14 cellular contexts compared by ENCODE assay signal in genomic region chr2:200757414-200757813, GRCh38. TPM values are rescaled to one million over a fixed set of nuclear protein-coding genes. Genes with fewer than 3 reads are reported as not detected.
DNase-seq lines count a peak whose midpoint lies in the region; ATAC-seq and TF ChIP-seq lines count a peak whose summit lies in the region.
"Had no signal": no experiment of that assay in that cellular context is flagged by ENCODE, and none has a peak within 500 bp of the region (broad histone marks: within the 10 kb centered on the region; RNA-seq: fewer than 3 reads in every experiment).

No MANE protein-coding gene starts in this region.

- H2AFZ ChIP-seq in mammary epithelial cell (ENCODE audit: low read depth, low read length) (peak overlapping the region; percentile 41), smooth muscle cell (ENCODE audit: low read depth) (peak overlapping the region; percentile 63)
- H2AFZ ChIP-seq: parathyroid adenoma had no signal

- peaks cover 29% of the 10 kb centered on the region for H3K27me3 Mint-ChIP-seq in activated T-helper 17 cell treated with anti-CD3 and anti-CD28 coated beads, Interleukin-2, amount 50 U/mL, for 72 hours
- H3K27me3 Mint-ChIP-seq: stimulated activated naive CD8-positive, alpha-beta T cell treated with anti-CD3 and anti-CD28 coated beads, Interleukin-15, amount 100 ng/mL, for 72 hours had no signal

- no peaks in the 10 kb centered on the region for H3K79me2 ChIP-seq in mammary epithelial cell (ENCODE audit: insufficient read depth, low read length)
- no peaks in the 10 kb centered on the region for H3K79me2 ChIP-seq in smooth muscle cell (ENCODE audit: low read depth)
- H3K79me2 ChIP-seq: parathyroid adenoma had no signal

- H3K27ac ChIP-seq in mammary epithelial cell (ENCODE audit: insufficient read depth, low read depth, low read length), result peak overlapping the region; percentile 58
- peak overlapping the region; percentile 80 for H3K27ac ChIP-seq in smooth muscle cell (ENCODE audit: low read depth)
- H3K27ac ChIP-seq: parathyroid adenoma, vagina had no signal

- H3K4me1 ChIP-seq in mammary epithelial cell (ENCODE audit: insufficient read depth, low read length) (peaks cover 49% of the 10 kb centered on the region), smooth muscle cell (ENCODE audit: low read depth) (peaks cover 13% of the 10 kb centered on the region)
- H3K4me1 ChIP-seq: parathyroid adenoma, vagina had no signal

- no peak for TF ChIP-seq CTCF in mammary epithelial cell (conservative IDR thresholded peaks at IDR 0.05 in 1 of 2, IDR thresholded peaks at IDR 0.05 in 1 of 2; ENCODE audit: extremely low read depth in 1 of 2, insufficient read depth in 1 of 2, low read depth in 1 of 2, low read length in 2 of 2)
- TF ChIP-seq CTCF in smooth muscle cell (IDR thresholded peaks at IDR 0.05; ENCODE audit: borderline replicate concordance, insufficient read depth, poor library complexity, severe bottlenecking), result no peak

- H3K9ac ChIP-seq in mammary epithelial cell (ENCODE audit: insufficient read depth, low read length) (no peak overlapping the region), smooth muscle cell (ENCODE audit: low read depth) (peak overlapping the region; percentile 33)
- H3K9ac ChIP-seq: parathyroid adenoma had no signal

- 42% methylated on average over 4 of the region's 4 CpGs for WGBS in mammary epithelial cell (ENCODE audit: low coverage, missing lambda C conversion rate)
- WGBS in smooth muscle cell (ENCODE audit: low lambda C conversion rate), result 38% methylated on average over 4 of the region's 4 CpGs

- intact Hi-C loops in mammary epithelial cell (cut with micrococcal nuclease), result loop anchor here (1.0 kb wide), 2 partner anchors 8 to 55 kb away; no protein-coding TSS in a partner anchor
- intact Hi-C loops in left ventricle myocardium superior (cut with micrococcal nuclease), result no loop called here

- CTCF ChIA-PET in mammary epithelial cell (lab: Charles Lee; ENCODE audit: low non-redundant PET), result no interaction called here

- H3K36me3 ChIP-seq in mammary epithelial cell (ENCODE audit: insufficient read depth, low read length), result no peaks in the 10 kb centered on the region
- H3K36me3 ChIP-seq in smooth muscle cell (ENCODE audit: low read depth), result no peaks in the 10 kb centered on the region
- H3K36me3 ChIP-seq: vagina had no signal

- H3K4me2 ChIP-seq in mammary epithelial cell (ENCODE audit: insufficient read depth, low read depth, low read length) (peak overlapping the region; percentile 32), smooth muscle cell (peak overlapping the region; percentile 67)

- peak; percentile 7 for ATAC-seq in GM19043 (IDR thresholded peaks at IDR 0.05; ENCODE audit: low read depth, unreplicated experiment)
- peak; percentile 25 for ATAC-seq in HG03432 (IDR thresholded peaks at IDR 0.05; ENCODE audit: unreplicated experiment)
- no peak for ATAC-seq in activated T-helper 17 cell treated with anti-CD3 and anti-CD28 coated beads, Interleukin-2, amount 50 U/mL, for 72 hours (replicated peaks)
- no peak for ATAC-seq in left ventricle myocardium superior
- ATAC-seq: stimulated activated naive CD8-positive, alpha-beta T cell treated with anti-CD3 and anti-CD28 coated beads, Interleukin-15, amount 100 ng/mL, for 72 hours had no signal

- no peaks in the 10 kb centered on the region for H3K9me3 Mint-ChIP-seq in activated T-helper 17 cell treated with anti-CD3 and anti-CD28 coated beads, Interleukin-2, amount 50 U/mL, for 72 hours
- H3K9me3 Mint-ChIP-seq: stimulated activated naive CD8-positive, alpha-beta T cell treated with anti-CD3 and anti-CD28 coated beads, Interleukin-15, amount 100 ng/mL, for 72 hours had no signal

- H3K27ac Mint-ChIP-seq in activated T-helper 17 cell treated with anti-CD3 and anti-CD28 coated beads, Interleukin-2, amount 50 U/mL, for 72 hours, result no peak overlapping the region
- H3K27ac Mint-ChIP-seq: stimulated activated naive CD8-positive, alpha-beta T cell treated with anti-CD3 and anti-CD28 coated beads, Interleukin-15, amount 100 ng/mL, for 72 hours had no signal

- in situ Hi-C loops in mammary epithelial cell (cut with MboI; ENCODE audit: low sequenced_read_pairs in 2 of 2), result no loop called here

- H3K4me3 ChIP-seq in mammary epithelial cell (replicated peaks in 1 of 3; ENCODE audit: insufficient read depth in 1 of 3, low read depth in 2 of 3, low read length in 3 of 3), result no peak overlapping the region
- H3K4me3 ChIP-seq in smooth muscle cell, result no peak overlapping the region
- H3K4me3 ChIP-seq: vagina had no signal

- H3K4me3 Mint-ChIP-seq in activated T-helper 17 cell treated with anti-CD3 and anti-CD28 coated beads, Interleukin-2, amount 50 U/mL, for 72 hours, result no peak overlapping the region
- H3K4me3 Mint-ChIP-seq: stimulated activated naive CD8-positive, alpha-beta T cell treated with anti-CD3 and anti-CD28 coated beads, Interleukin-15, amount 100 ng/mL, for 72 hours had no signal

- no peaks in the 10 kb centered on the region for H3K4me1 Mint-ChIP-seq in activated T-helper 17 cell treated with anti-CD3 and anti-CD28 coated beads, Interleukin-2, amount 50 U/mL, for 72 hours

- no peaks in the 10 kb centered on the region for H4K20me1 ChIP-seq in mammary epithelial cell (ENCODE audit: insufficient read depth, low read length)
- no peaks in the 10 kb centered on the region for H4K20me1 ChIP-seq in smooth muscle cell (ENCODE audit: low read depth)

- DNase-seq in mammary epithelial cell, result peak; percentile 16
- DNase-seq in smooth muscle cell (lab: John Stamatoyannopoulos, UW; ENCODE audit: unreplicated experiment), result no peak
- no peak for DNase-seq in left ventricle myocardium superior
- DNase-seq in NCI-H1092 (lab: John Stamatoyannopoulos, UW), result no peak
- DNase-seq: kidney; NCI-H1694; NCI-H510A treated with DMSO at 0.1 percent for 48 hours; OCI-M1; stimulated activated naive CD8-positive, alpha-beta T cell treated with anti-CD3 and anti-CD28 coated beads, Interleukin-15, amount 100 ng/mL, for 72 hours had no signal

- H3K9me3 ChIP-seq in mammary epithelial cell (replicated peaks; ENCODE audit: insufficient read depth, low read length) (no peaks in the 10 kb centered on the region), smooth muscle cell (replicated peaks; ENCODE audit: low read depth) (no peaks in the 10 kb centered on the region)
- H3K9me3 ChIP-seq: vagina had no signal

- peaks cover 12% of the 10 kb centered on the region for H3F3A ChIP-seq in smooth muscle cell (ENCODE audit: low read depth)

- no TSS peak for BruUV-seq in mammary epithelial cell (replicated peaks; lab: Mats Ljungman, UMichigan)

- H3K27me3 ChIP-seq in mammary epithelial cell (ENCODE audit: insufficient read depth, low read length), result no peaks in the 10 kb centered on the region
- no peaks in the 10 kb centered on the region for H3K27me3 ChIP-seq in smooth muscle cell (ENCODE audit: low read depth)
- H3K27me3 ChIP-seq: vagina had no signal

- no peaks in the 10 kb centered on the region for H3K36me3 Mint-ChIP-seq in activated T-helper 17 cell treated with anti-CD3 and anti-CD28 coated beads, Interleukin-2, amount 50 U/mL, for 72 hours (ENCODE audit: low read depth)

- dilution Hi-C loops in mammary epithelial cell (cut with HindIII; ENCODE audit: low sequenced_read_pairs), result no loop called here

RNA-seq across cellular contexts. Expression of gene BZW1, which starts 54.3 kb away (rescaled TPM):
- total RNA-seq in mammary epithelial cell, result 100 to 1,000 TPM; 350 to 501 TPM
- polyA plus RNA-seq in mammary epithelial cell, result 288 TPM
- 855 TPM for polyA minus RNA-seq in mammary epithelial cell
- total RNA-seq in smooth muscle cell, result 364 and 398 TPM in 2 replicates
- 203 and 212 TPM in 2 replicates for polyA plus RNA-seq in smooth muscle cell
- total RNA-seq in activated T-helper 17 cell treated with anti-CD3 and anti-CD28 coated beads, Interleukin-2, amount 50 U/mL, for 72 hours, result 100 to 1,000 TPM; 365 to 482 TPM
- total RNA-seq in left ventricle myocardium superior, result 71.2 TPM

Comparison
In these comparisons a context has a peak if more than half of its experiments do, and no peak if none do; other contexts are left out.
1. ATAC-seq: peak in GM19043 (single experiment) and HG03432 (single experiment); none in activated T-helper 17 cell treated with anti-CD3 and anti-CD28 coated beads, Interleukin-2, amount 50 U/mL, for 72 hours (single experiment) and left ventricle myocardium superior (single experiment).